Comparison of ENCODE assay signal across 19 cellular contexts in genomic region chr18:3916082-3916481, GRCh38.
A peak's percentile ranks its signal among the peaks of the same experiment; 100 is the strongest.
DNase-seq lines count a peak whose midpoint lies in the region; ATAC-seq and TF ChIP-seq lines count a peak whose summit lies in the region.
"Had no signal": no experiment of that assay in that cellular context is flagged by ENCODE, and none has a peak within 500 bp of the region (broad histone marks: within the 10 kb centered on the region; RNA-seq: fewer than 3 reads in every experiment).

No MANE protein-coding gene starts in this region.

- H3K27ac Mint-ChIP-seq in progenitor cell of endocrine pancreas = no peak overlapping the region
- H3K27ac Mint-ChIP-seq: CD4-positive, alpha-beta memory T cell; nephron progenitor cell had no signal

- H2BK15ac ChIP-seq in neuronal stem cell (ENCODE audit: low read length) = no peak overlapping the region

- no peak overlapping the region for H4K8ac ChIP-seq in neuronal stem cell (ENCODE audit: low read depth, low read length)

- no peaks in the 10 kb centered on the region for H3K27me3 Mint-ChIP-seq in progenitor cell of endocrine pancreas

- ATAC-seq in HG03280 (IDR thresholded peaks at IDR 0.05; ENCODE audit: unreplicated experiment) (no peak), GM18858 (IDR thresholded peaks at IDR 0.05; ENCODE audit: unreplicated experiment) (no peak)

- peaks cover 8% of the 10 kb centered on the region for H3K4me1 Mint-ChIP-seq in progenitor cell of endocrine pancreas (ENCODE audit: low read depth)
- H3K4me1 Mint-ChIP-seq: CD4-positive, alpha-beta memory T cell; nephron progenitor cell had no signal

- H4K91ac ChIP-seq in neuronal stem cell (ENCODE audit: low read depth, low read length, poor library complexity) = no peak overlapping the region

- no peak overlapping the region for H3K14ac ChIP-seq in neuronal stem cell (ENCODE audit: low read length)

- no peak overlapping the region for H3K4ac ChIP-seq in neuronal stem cell (ENCODE audit: low read length)

- no peak overlapping the region for H3K4me2 ChIP-seq in neuronal stem cell (ENCODE audit: insufficient read depth, low read length, poor library complexity, severe bottlenecking)

- H2BK12ac ChIP-seq in neuronal stem cell (ENCODE audit: low read length) = peak overlapping the region; percentile 4

- no peak overlapping the region for H3K4me3 ChIP-seq in neuronal stem cell (ENCODE audit: low read length in 2 of 2)
- H3K4me3 ChIP-seq: SJCRH30, tibial nerve had no signal

- H3K27ac ChIP-seq in cingulate gyrus (ENCODE audit: low read depth, low read length) (peak overlapping the region; percentile 39), neuronal stem cell (replicated peaks; ENCODE audit: low read length) (no peak overlapping the region)
- H3K27ac ChIP-seq: SJCRH30, tibial nerve had no signal

- H3K9me3 ChIP-seq in neuronal stem cell (replicated peaks in 1 of 2; ENCODE audit: control insufficient read depth in 2 of 2, insufficient read depth in 1 of 2, low read depth in 1 of 2, low read length in 2 of 2) = no peaks in the 10 kb centered on the region
- H3K9me3 ChIP-seq: SJCRH30, tibial nerve had no signal

- peak overlapping the region; percentile 32 for H3K18ac ChIP-seq in neuronal stem cell (ENCODE audit: low read length)

- H2BK5ac ChIP-seq in neuronal stem cell (ENCODE audit: low read length) = no peak overlapping the region

- no peaks in the 10 kb centered on the region for H3K4me1 ChIP-seq in neuronal stem cell (ENCODE audit: control insufficient read depth in 2 of 2, insufficient read depth in 1 of 2, low read depth in 1 of 2, low read length in 2 of 2)

- TF ChIP-seq CTCF in progenitor cell of endocrine pancreas (IDR thresholded peaks at IDR 0.05; ENCODE audit: unreplicated experiment) = no peak

- H3K4me3 Mint-ChIP-seq in progenitor cell of endocrine pancreas (ENCODE audit: low read depth) = no peak overlapping the region
- H3K4me3 Mint-ChIP-seq: CD4-positive, alpha-beta memory T cell; nephron progenitor cell had no signal

- no CpG with 5 or more reads among the region's 7 CpGs for WGBS in neuronal stem cell (ENCODE audit: extremely low coverage in 2 of 2, insufficient read length in 2 of 2, insufficient replicate concordance in 1 of 2), 2 donors

- no peaks in the 10 kb centered on the region for H3K9me3 Mint-ChIP-seq in progenitor cell of endocrine pancreas (ENCODE audit: low read depth)
- H3K9me3 Mint-ChIP-seq: nephron progenitor cell had no signal

- no peak overlapping the region for H3K9ac ChIP-seq in neuronal stem cell (ENCODE audit: low read depth, low read length, poor library complexity)

- H3K27me3 ChIP-seq in neuronal stem cell (ENCODE audit: control insufficient read depth in 3 of 3, insufficient read depth in 3 of 3, low read depth in 1 of 3, low read length in 3 of 3) = no peaks in the 10 kb centered on the region
- H3K27me3 ChIP-seq: SJCRH30, tibial nerve had no signal

- no peaks in the 10 kb centered on the region for H3K79me1 ChIP-seq in neuronal stem cell (ENCODE audit: low read depth, low read length)

- H2BK120ac ChIP-seq in neuronal stem cell (ENCODE audit: low read depth, low read length) = no peak overlapping the region

- H3K36me3 Mint-ChIP-seq in progenitor cell of endocrine pancreas (ENCODE audit: insufficient read depth) = no peaks in the 10 kb centered on the region
- H3K36me3 Mint-ChIP-seq: CD4-positive, alpha-beta memory T cell had no signal

- no peak overlapping the region for H2AFZ ChIP-seq in neuronal stem cell (ENCODE audit: low read length)

- no peak overlapping the region for H3K23ac ChIP-seq in neuronal stem cell (ENCODE audit: low read depth, low read length, poor library complexity)

- no peaks in the 10 kb centered on the region for H3K36me3 ChIP-seq in neuronal stem cell (replicated peaks in 1 of 2; ENCODE audit: control insufficient read depth in 2 of 2, insufficient read depth in 2 of 2, low read length in 2 of 2)
- H3K36me3 ChIP-seq: SJCRH30, tibial nerve had no signal

- no peak overlapping the region for H2AK5ac ChIP-seq in neuronal stem cell (ENCODE audit: low read depth, low read length)

- peak; percentile 70 for DNase-seq in DMS 273 treated with DMSO at 0.1 percent for 48 hours (lab: John Stamatoyannopoulos, UW)
- peak; percentile 71 for DNase-seq in NCI-H69 (lab: John Stamatoyannopoulos, UW)
- no peak for DNase-seq in neuronal stem cell (ENCODE audit: low spot score)
- DNase-seq in dedifferentiated amniotic fluid mesenchymal stem cell (ENCODE audit: extremely low spot score) = no peak
- DNase-seq in progenitor cell of endocrine pancreas (ENCODE audit: low spot score, unreplicated experiment) = no peak
- DNase-seq: activated CD4-positive, alpha-beta T cell treated with anti-CD3 and anti-CD28 coated beads for 1 hour; CD4-positive, alpha-beta memory T cell; DND-41; effector memory CD4-positive, alpha-beta T cell; kidney; NCI-H1436 treated with DMSO at 0.1 percent for 48 hours; NCI-H226; nephron progenitor cell; SJCRH30; T-helper 2 cell had no signal

Comparison
In these comparisons a context has a peak if more than half of its experiments do, and no peak if none do; other contexts are left out.
1. DNase-seq: peak in DMS 273 treated with DMSO at 0.1 percent for 48 hours (single experiment) and NCI-H69 (single experiment); none in neuronal stem cell (single experiment), dedifferentiated amniotic fluid mesenchymal stem cell (single experiment) and progenitor cell of endocrine pancreas (single experiment).